Comparison of ENCODE assay signal across 1 cellular context in genomic region chr3:194537732-194538247, GRCh38.
TF ChIP-seq lines count a peak whose summit lies in the region.

No MANE protein-coding gene starts in this region.

TF ChIP-seq in HepG2, 621 proteins besides CTCF, POLR2A, EP300 and RAD21 (continued from another document and continues in another):
- TF ChIP-seq ZNF704 (CRISPR knock-in tag; IDR thresholded peaks at IDR 0.05; ENCODE audit: borderline replicate concordance) (no peak), ZBTB7B (CRISPR knock-in tag; IDR thresholded peaks at IDR 0.05) (no peak), SSRP1 (CRISPR knock-in tag; IDR thresholded peaks at IDR 0.05) (no peak), HOXD1 (CRISPR knock-in tag; IDR thresholded peaks at IDR 0.05) (no peak), SOX5 (CRISPR knock-in tag; IDR thresholded peaks at IDR 0.05; ENCODE audit: borderline replicate concordance) (no peak), ZNF772 (CRISPR knock-in tag; IDR thresholded peaks at IDR 0.05) (0 out of 2 replicates have a peak, but pooled peaks have one; percentile 30), JDP2 (CRISPR knock-in tag; IDR thresholded peaks at IDR 0.05; ENCODE audit: borderline replicate concordance) (no peak), ZNF790 (CRISPR knock-in tag; IDR thresholded peaks at IDR 0.05; ENCODE audit: borderline replicate concordance) (no peak), MIER2 (CRISPR knock-in tag; IDR thresholded peaks at IDR 0.05) (no peak), POGK (CRISPR knock-in tag; conservative IDR thresholded peaks at IDR 0.05) (no peak), CBX2 (IDR thresholded peaks at IDR 0.05; ENCODE audit: low read depth, low read length) (no peak), CBX2 (CRISPR knock-in tag; IDR thresholded peaks at IDR 0.05; ENCODE audit: low read depth) (no peak), TOE1 (CRISPR knock-in tag; IDR thresholded peaks at IDR 0.05) (no peak), ERF (CRISPR knock-in tag; IDR thresholded peaks at IDR 0.05) (no peak), ZSCAN30 (CRISPR knock-in tag; IDR thresholded peaks at IDR 0.05) (no peak), JARID2 (CRISPR knock-in tag; IDR thresholded peaks at IDR 0.05; ENCODE audit: insufficient replicate concordance) (no peak), ZNF44 (CRISPR knock-in tag; IDR thresholded peaks at IDR 0.05) (no peak), ZNF256 (CRISPR knock-in tag; conservative IDR thresholded peaks at IDR 0.05) (no peak), SMARCE1 (IDR thresholded peaks at IDR 0.05; ENCODE audit: borderline replicate concordance) (no peak), MLLT10 (CRISPR knock-in tag; IDR thresholded peaks at IDR 0.05) (no peak), ZNF562 (CRISPR knock-in tag; IDR thresholded peaks at IDR 0.05; ENCODE audit: borderline replicate concordance) (no peak), FOXJ3 (CRISPR knock-in tag; IDR thresholded peaks at IDR 0.05; ENCODE audit: borderline replicate concordance) (no peak), ADNP (CRISPR knock-in tag; IDR thresholded peaks at IDR 0.05) (no peak), ZNF496 (CRISPR knock-in tag; IDR thresholded peaks at IDR 0.05; ENCODE audit: insufficient replicate concordance) (no peak), BORCS8-MEF2B (CRISPR knock-in tag; IDR thresholded peaks at IDR 0.05) (no peak; the same call in 1 of the 2 replicates), HMGA1 (CRISPR knock-in tag; conservative IDR thresholded peaks at IDR 0.05) (no peak), SALL1 (CRISPR knock-in tag; IDR thresholded peaks at IDR 0.05) (peak; percentile 51; the same call in 1 of the 2 replicates), KMT2B (CRISPR knock-in tag; IDR thresholded peaks at IDR 0.05) (no peak), ZNF569 (CRISPR knock-in tag; IDR thresholded peaks at IDR 0.05; ENCODE audit: borderline replicate concordance) (no peak), KLF15 (CRISPR knock-in tag; IDR thresholded peaks at IDR 0.05; ENCODE audit: borderline replicate concordance) (no peak), ZNF234 (CRISPR knock-in tag; conservative IDR thresholded peaks at IDR 0.05) (no peak), ZNF460 (CRISPR knock-in tag; IDR thresholded peaks at IDR 0.05; ENCODE audit: borderline replicate concordance) (peak; percentile 91), AKAP8 (CRISPR knock-in tag; IDR thresholded peaks at IDR 0.05) (no peak), ZNF891 (CRISPR knock-in tag; IDR thresholded peaks at IDR 0.05) (peak; percentile 66; the same call in 1 of the 2 replicates), SIN3A (IDR thresholded peaks at IDR 0.05; ENCODE audit: borderline replicate concordance, low read depth, low read length) (no peak), ATF1 (CRISPR knock-in tag; IDR thresholded peaks at IDR 0.05) (0 out of 2 replicates have a peak, but pooled peaks have one; percentile 23), THAP7 (CRISPR knock-in tag; IDR thresholded peaks at IDR 0.05) (0 out of 2 replicates have a peak, but pooled peaks have one; percentile 54), ZNF143 (CRISPR knock-in tag; IDR thresholded peaks at IDR 0.05) (0 out of 2 replicates have a peak, but pooled peaks have one; percentile 9)
- TF ChIP-seq, protein P1, sequence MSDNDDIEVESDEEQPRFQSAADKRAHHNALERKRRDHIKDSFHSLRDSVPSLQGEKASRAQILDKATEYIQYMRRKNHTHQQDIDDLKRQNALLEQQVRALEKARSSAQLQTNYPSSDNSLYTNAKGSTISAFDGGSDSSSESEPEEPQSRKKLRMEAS (IDR thresholded peaks at IDR 0.05) = 0 out of 2 replicates have a peak, but pooled peaks have one; percentile 25
- TF ChIP-seq, protein P2, sequence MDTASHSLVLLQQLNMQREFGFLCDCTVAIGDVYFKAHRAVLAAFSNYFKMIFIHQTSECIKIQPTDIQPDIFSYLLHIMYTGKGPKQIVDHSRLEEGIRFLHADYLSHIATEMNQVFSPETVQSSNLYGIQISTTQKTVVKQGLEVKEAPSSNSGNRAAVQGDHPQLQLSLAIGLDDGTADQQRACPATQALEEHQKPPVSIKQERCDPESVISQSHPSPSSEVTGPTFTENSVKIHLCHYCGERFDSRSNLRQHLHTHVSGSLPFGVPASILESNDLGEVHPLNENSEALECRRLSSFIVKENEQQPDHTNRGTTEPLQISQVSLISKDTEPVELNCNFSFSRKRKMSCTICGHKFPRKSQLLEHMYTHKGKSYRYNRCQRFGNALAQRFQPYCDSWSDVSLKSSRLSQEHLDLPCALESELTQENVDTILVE (CRISPR knock-in tag; IDR thresholded peaks at IDR 0.05) = 0 out of 2 replicates have a peak, but pooled peaks have one; percentile 11
- TF ChIP-seq, protein P3, sequence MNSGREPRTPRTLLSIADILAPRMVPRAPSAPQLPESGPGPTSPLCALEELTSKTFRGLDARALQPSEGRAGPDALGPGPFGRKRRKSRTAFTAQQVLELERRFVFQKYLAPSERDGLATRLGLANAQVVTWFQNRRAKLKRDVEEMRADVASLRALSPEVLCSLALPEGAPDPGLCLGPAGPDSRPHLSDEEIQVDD (CRISPR knock-in tag; IDR thresholded peaks at IDR 0.05; ENCODE audit: borderline replicate concordance) = no peak
- TF ChIP-seq, protein P4, sequence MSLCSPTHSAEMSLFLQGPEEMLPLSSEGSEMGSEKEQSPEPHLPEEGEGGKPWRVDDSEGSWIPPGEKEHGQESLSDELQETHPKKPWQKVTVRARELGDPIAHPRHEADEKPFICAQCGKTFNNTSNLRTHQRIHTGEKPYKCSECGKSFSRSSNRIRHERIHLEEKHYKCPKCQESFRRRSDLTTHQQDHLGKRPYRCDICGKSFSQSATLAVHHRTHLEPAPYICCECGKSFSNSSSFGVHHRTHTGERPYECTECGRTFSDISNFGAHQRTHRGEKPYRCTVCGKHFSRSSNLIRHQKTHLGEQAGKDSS (CRISPR knock-in tag; IDR thresholded peaks at IDR 0.05; ENCODE audit: borderline replicate concordance, low read depth) = no peak
- TF ChIP-seq, protein P5, sequence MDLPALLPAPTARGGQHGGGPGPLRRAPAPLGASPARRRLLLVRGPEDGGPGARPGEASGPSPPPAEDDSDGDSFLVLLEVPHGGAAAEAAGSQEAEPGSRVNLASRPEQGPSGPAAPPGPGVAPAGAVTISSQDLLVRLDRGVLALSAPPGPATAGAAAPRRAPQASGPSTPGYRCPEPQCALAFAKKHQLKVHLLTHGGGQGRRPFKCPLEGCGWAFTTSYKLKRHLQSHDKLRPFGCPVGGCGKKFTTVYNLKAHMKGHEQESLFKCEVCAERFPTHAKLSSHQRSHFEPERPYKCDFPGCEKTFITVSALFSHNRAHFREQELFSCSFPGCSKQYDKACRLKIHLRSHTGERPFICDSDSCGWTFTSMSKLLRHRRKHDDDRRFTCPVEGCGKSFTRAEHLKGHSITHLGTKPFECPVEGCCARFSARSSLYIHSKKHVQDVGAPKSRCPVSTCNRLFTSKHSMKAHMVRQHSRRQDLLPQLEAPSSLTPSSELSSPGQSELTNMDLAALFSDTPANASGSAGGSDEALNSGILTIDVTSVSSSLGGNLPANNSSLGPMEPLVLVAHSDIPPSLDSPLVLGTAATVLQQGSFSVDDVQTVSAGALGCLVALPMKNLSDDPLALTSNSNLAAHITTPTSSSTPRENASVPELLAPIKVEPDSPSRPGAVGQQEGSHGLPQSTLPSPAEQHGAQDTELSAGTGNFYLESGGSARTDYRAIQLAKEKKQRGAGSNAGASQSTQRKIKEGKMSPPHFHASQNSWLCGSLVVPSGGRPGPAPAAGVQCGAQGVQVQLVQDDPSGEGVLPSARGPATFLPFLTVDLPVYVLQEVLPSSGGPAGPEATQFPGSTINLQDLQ (CRISPR knock-in tag; IDR thresholded peaks at IDR 0.05) = no peak
- TF ChIP-seq, protein P6, sequence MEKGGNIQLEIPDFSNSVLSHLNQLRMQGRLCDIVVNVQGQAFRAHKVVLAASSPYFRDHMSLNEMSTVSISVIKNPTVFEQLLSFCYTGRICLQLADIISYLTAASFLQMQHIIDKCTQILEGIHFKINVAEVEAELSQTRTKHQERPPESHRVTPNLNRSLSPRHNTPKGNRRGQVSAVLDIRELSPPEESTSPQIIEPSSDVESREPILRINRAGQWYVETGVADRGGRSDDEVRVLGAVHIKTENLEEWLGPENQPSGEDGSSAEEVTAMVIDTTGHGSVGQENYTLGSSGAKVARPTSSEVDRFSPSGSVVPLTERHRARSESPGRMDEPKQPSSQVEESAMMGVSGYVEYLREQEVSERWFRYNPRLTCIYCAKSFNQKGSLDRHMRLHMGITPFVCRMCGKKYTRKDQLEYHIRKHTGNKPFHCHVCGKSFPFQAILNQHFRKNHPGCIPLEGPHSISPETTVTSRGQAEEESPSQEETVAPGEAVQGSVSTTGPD (CRISPR knock-in tag; IDR thresholded peaks at IDR 0.05) = no peak
- TF ChIP-seq, protein P7, sequence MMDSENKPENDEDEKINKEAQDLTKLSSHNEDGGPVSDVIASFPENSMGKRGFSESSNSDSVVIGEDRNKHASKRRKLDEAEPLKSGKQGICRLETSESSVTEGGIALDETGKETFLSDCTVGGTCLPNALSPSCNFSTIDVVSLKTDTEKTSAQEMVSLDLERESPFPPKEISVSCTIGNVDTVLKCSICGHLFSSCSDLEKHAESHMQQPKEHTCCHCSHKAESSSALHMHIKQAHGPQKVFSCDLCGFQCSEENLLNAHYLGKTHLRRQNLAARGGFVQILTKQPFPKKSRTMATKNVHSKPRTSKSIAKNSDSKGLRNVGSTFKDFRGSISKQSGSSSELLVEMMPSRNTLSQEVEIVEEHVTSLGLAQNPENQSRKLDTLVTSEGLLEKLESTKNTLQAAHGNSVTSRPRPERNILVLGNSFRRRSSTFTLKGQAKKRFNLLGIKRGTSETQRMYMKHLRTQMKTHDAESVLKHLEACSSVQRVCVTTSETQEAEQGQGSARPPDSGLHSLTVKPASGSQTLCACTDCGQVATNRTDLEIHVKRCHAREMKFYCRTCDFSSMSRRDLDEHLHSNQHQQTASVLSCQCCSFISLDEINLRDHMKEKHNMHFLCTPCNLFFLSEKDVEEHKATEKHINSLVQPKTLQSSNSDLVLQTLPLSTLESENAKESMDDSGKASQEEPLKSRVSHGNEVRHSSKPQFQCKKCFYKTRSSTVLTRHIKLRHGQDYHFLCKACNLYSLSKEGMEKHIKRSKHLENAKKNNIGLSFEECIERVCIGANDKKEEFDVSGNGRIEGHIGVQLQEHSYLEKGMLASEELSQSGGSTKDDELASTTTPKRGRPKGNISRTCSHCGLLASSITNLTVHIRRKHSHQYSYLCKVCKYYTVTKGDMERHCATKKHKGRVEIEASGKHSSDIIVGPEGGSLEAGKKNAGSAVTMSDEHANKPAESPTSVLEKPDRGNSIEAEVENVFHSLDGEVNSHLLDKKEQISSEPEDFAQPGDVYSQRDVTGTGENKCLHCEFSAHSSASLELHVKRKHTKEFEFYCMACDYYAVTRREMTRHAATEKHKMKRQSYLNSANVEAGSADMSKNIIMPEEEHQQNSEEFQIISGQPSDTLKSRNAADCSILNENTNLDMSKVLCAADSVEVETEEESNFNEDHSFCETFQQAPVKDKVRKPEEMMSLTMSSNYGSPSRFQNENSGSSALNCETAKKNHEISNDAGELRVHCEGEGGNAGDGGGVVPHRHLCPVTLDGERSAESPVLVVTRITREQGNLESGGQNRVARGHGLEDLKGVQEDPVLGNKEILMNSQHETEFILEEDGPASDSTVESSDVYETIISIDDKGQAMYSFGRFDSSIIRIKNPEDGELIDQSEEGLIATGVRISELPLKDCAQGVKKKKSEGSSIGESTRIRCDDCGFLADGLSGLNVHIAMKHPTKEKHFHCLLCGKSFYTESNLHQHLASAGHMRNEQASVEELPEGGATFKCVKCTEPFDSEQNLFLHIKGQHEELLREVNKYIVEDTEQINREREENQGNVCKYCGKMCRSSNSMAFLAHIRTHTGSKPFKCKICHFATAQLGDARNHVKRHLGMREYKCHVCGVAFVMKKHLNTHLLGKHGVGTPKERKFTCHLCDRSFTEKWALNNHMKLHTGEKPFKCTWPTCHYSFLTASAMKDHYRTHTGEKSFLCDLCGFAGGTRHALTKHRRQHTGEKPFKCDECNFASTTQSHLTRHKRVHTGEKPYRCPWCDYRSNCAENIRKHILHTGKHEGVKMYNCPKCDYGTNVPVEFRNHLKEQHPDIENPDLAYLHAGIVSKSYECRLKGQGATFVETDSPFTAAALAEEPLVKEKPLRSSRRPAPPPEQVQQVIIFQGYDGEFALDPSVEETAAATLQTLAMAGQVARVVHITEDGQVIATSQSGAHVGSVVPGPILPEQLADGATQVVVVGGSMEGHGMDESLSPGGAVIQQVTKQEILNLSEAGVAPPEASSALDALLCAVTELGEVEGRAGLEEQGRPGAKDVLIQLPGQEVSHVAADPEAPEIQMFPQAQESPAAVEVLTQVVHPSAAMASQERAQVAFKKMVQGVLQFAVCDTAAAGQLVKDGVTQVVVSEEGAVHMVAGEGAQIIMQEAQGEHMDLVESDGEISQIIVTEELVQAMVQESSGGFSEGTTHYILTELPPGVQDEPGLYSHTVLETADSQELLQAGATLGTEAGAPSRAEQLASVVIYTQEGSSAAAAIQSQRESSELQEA (CRISPR knock-in tag; IDR thresholded peaks at IDR 0.05; ENCODE audit: not compliant biosample characterization) = no peak
